ENCODE assay signal across 8 cellular contexts in the genomic region with DNA sequence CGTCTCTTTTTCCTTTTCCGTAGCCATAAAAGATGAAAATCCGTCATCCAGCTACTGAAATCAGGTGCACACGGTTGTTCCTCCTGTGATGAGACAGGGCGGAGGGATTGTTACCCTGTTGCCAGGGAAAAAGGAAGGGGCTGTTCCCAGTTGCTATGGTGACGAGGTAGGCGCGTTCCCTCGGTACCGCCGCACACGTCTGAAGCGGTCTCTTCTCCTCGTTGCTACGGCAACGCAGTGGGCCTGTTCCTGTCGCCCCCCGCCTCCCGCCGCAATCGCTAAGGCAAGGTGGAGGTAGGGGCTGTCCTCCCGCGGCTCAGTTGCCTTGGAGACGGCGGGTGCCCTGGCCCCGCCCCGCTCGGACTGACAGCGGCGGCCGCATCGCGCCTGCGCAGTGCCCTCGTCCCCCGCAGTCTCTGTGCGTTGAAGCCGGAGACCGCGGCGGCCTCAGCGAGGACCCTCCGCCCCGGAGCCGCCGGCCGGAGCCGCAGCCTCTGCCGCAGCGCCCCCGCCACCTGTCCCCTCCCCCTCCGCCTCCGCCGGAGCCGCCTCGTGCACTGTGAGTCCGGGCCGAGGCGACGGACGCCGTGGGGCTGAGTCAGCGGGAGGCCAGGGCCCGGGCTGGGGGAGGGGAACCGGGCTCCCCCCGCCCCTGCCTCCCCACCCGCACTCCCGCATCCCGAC. TPM values are rescaled to one million over a fixed set of nuclear protein-coding genes. Genes with fewer than 3 reads are reported as not detected.
DNase-seq lines count a peak whose midpoint lies in the region; ATAC-seq and TF ChIP-seq lines count a peak whose summit lies in the region.

A gene (plus strand): TSS at position 394 of the 684 bp plus-strand sequence. CDS start 51,582 bp downstream, outside the sequence.

- H3K27me3 Mint-ChIP-seq in nephron (ENCODE audit: low read depth) = peaks cover 45% of the 10 kb centered on the region

- H3K4me3 ChIP-seq in MM.1S (ENCODE audit: low read length) (peak within 1 kb of the TSS; percentile 69), SJCRH30 (peak within 1 kb of the TSS; percentile 59), foreskin fibroblast (ENCODE audit: low read depth in 1 of 2, low read length in 2 of 2) (peak within 1 kb of the TSS; percentile 77 to 82)

- no peaks in the 10 kb centered on the region for H3K9me3 ChIP-seq in MM.1S (replicated peaks; ENCODE audit: insufficient read depth, low read length)
- no peaks in the 10 kb centered on the region for H3K9me3 ChIP-seq in SJCRH30 (replicated peaks)

- peak within 1 kb of the TSS; percentile 92 for H3K4me2 ChIP-seq in MM.1S (ENCODE audit: low read depth, low read length)

- no peaks in the 10 kb centered on the region for H3K36me3 Mint-ChIP-seq in nephron (ENCODE audit: low read depth)

- H3K4me1 ChIP-seq in MM.1S (ENCODE audit: low read length) = no peaks in the 10 kb centered on the region
- no peaks in the 10 kb centered on the region; the same call in 1 of the 2 replicates for H3K4me1 ChIP-seq in SJCRH30

- in situ Hi-C loops in Caki2 (cut with HindIII; ENCODE audit: low pct_unique_long_range_greater_than_20kb, low sequenced_read_pairs) = no loop called here

- H3K4me3 Mint-ChIP-seq in nephron = peak within 1 kb of the TSS; percentile 81 to 94 (median 89)

- H4K20me1 ChIP-seq in MM.1S (ENCODE audit: insufficient read depth, low read length) = no peaks in the 10 kb centered on the region

- peak within 1 kb of the TSS in 1 of 3 experiments; percentile 68 for H3K27ac Mint-ChIP-seq in nephron

- no peaks in the 10 kb centered on the region for H3K9me3 Mint-ChIP-seq in nephron

- no peaks in the 10 kb centered on the region for H3K9me2 ChIP-seq in MM.1S (replicated peaks; ENCODE audit: insufficient read depth, low read length)

- peak; percentile 76 for ATAC-seq in GM21825 (IDR thresholded peaks at IDR 0.05; ENCODE audit: unreplicated experiment)
- ATAC-seq in stimulated activated naive CD8-positive, alpha-beta T cell treated with anti-CD3 and anti-CD28 coated beads, Interleukin-15, Interleukin-2, amounts not matched to agents 100 U/mL and 50 U/mL, for 24 hours = peak; percentile 89

- no peaks in the 10 kb centered on the region for H3K79me2 ChIP-seq in MM.1S (ENCODE audit: low read length)

- DNase-seq in Caki2 (ENCODE audit: low read depth) (peak; percentile 98), MM.1S (peak; percentile 76), SJCRH30 (peak; percentile 74 to 83), foreskin fibroblast (peak; percentile 33 to 79)
- peak; percentile 66 for DNase-seq in activated gamma-delta T cell treated with anti-CD3 and anti-CD28 coated beads, Interleukin-2, amount 50 U/mL, for 16 hours (ENCODE audit: low read depth)
- peak; percentile 83 for DNase-seq in stimulated activated naive CD8-positive, alpha-beta T cell treated with anti-CD3 and anti-CD28 coated beads, Interleukin-15, Interleukin-2, amounts not matched to agents 100 U/mL and 50 U/mL, for 24 hours

- H3K27me3 ChIP-seq in MM.1S (replicated peaks; ENCODE audit: insufficient read depth, low read length) (peaks cover 20% of the 10 kb centered on the region), SJCRH30 (peaks cover 45% of the 10 kb centered on the region)

- H3K9ac ChIP-seq in MM.1S (ENCODE audit: low read length) = peak within 1 kb of the TSS; percentile 58

- peaks cover 30% of the 10 kb centered on the region for H3K4me1 Mint-ChIP-seq in nephron

- peak within 1 kb of the TSS; percentile 81 for H2AFZ ChIP-seq in MM.1S (ENCODE audit: low read length)

- H3F3A ChIP-seq in MM.1S (ENCODE audit: insufficient read depth, low read length) = no peaks in the 10 kb centered on the region

- no peaks in the 10 kb centered on the region for H3K36me3 ChIP-seq in MM.1S (replicated peaks; ENCODE audit: insufficient read depth, low read length)
- no peaks in the 10 kb centered on the region for H3K36me3 ChIP-seq in SJCRH30

- TF ChIP-seq CTCF in MM.1S (IDR thresholded peaks at IDR 0.05; ENCODE audit: low read length) (no peak), foreskin fibroblast (IDR thresholded peaks at IDR 0.05; ENCODE audit: low read depth, low read length) (no peak), nephron (IDR thresholded peaks at IDR 0.05; ENCODE audit: unreplicated experiment in 3 of 3) (no peak)

- H3K27ac ChIP-seq in MM.1S (ENCODE audit: low read length) (no peak within 1 kb of the TSS), SJCRH30 (no peak within 1 kb of the TSS)

RNA-seq across cellular contexts. Expression of the gene that starts here (rescaled TPM):
- total RNA-seq in Caki2 (2014; rRNA removed; shearing (Covaris generic); ENCODE audit: low replicate concordance) = 25.9 and 33.5 TPM in 2 replicates
- 0.51 and 0.57 TPM in 2 replicates for total RNA-seq in SJCRH30 (2014; rRNA removed; shearing (Covaris generic))

Comparison
In these comparisons a context has a peak if more than half of its experiments do, and no peak if none do; other contexts are left out.
1. RNA of the gene that starts here (total RNA-seq): 25.9 to 33.5 TPM in Caki2; 0.51 to 0.57 TPM in SJCRH30; every median in the first group is over 10 times any median in the second.
2. Peak in DNase-seq and H3K4me3 ChIP-seq in SJCRH30; RNA of the gene not detected or under 1 TPM.
3. Peak in every context shown above with its lines, with median percentiles within 50 percentile points of each other: DNase-seq and H3K4me3 ChIP-seq.